14 cellular contexts compared by ENCODE assay signal in the genomic region with DNA sequence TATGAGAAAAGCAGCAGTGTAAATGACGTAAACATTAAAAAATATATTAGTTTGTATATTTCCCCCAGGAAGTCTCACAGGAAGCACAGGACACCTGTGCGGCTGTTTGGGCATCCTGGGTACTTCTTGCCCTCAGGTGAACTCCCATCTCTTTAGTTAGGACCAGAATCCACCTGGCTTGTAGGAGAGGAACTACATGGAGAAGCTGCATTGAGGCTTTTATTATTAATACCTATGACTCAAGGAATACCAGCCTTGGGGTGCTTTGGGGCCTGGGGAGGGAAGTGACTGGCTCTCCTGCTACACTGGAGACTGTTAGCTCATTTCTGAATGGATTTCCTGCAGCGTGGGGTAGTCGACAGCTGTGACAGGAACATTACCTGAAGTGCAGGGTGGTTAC. TPM values are rescaled to one million over a fixed set of nuclear protein-coding genes. Genes with fewer than 3 reads are reported as not detected.
A peak's percentile ranks its signal among the peaks of the same experiment; 100 is the strongest.
DNase-seq lines count a peak whose midpoint lies in the region; ATAC-seq and TF ChIP-seq lines count a peak whose summit lies in the region.
"Had no signal": no experiment of that assay in that cellular context is flagged by ENCODE, and none has a peak within 500 bp of the region (broad histone marks: within the 10 kb centered on the region; RNA-seq: fewer than 3 reads in every experiment).

No MANE protein-coding gene starts in this region.

- no peak overlapping the region for H3K4me3 Mint-ChIP-seq in type B pancreatic cell
- H3K4me3 Mint-ChIP-seq: CD4-positive, alpha-beta T cell had no signal

- no peaks in the 10 kb centered on the region for H3K27me3 Mint-ChIP-seq in type B pancreatic cell
- H3K27me3 Mint-ChIP-seq: CD4-positive, alpha-beta T cell had no signal

- no peaks in the 10 kb centered on the region for H3K9me3 ChIP-seq in GM23248 (ENCODE audit: low read depth)
- no peaks in the 10 kb centered on the region for H3K9me3 ChIP-seq in RWPE2 (ENCODE audit: severe bottlenecking)
- H3K9me3 ChIP-seq in esophagus muscularis mucosa, result no peaks in the 10 kb centered on the region
- H3K9me3 ChIP-seq: BE2C, Caco-2, HAP-1 had no signal

- H3K4me3 ChIP-seq in GM23248 (no peak overlapping the region), RWPE2 (ENCODE audit: severe bottlenecking) (no peak overlapping the region), esophagus muscularis mucosa (no peak overlapping the region)
- H3K4me3 ChIP-seq: HAP-1 had no signal

- no peaks in the 10 kb centered on the region for H3K4me1 ChIP-seq in GM23248 (ENCODE audit: insufficient read depth)
- H3K4me1 ChIP-seq in RWPE2 (ENCODE audit: insufficient read depth, poor library complexity, severe bottlenecking), result no peaks in the 10 kb centered on the region
- H3K4me1 ChIP-seq in esophagus muscularis mucosa, result no peaks in the 10 kb centered on the region
- H3K4me1 ChIP-seq: BE2C, HAP-1 had no signal

- no peak overlapping the region for H3K27ac Mint-ChIP-seq in type B pancreatic cell
- H3K27ac Mint-ChIP-seq: CD4-positive, alpha-beta T cell had no signal

- H3K27me3 ChIP-seq in GM23248 (replicated peaks; ENCODE audit: insufficient read depth) (no peaks in the 10 kb centered on the region), RWPE2 (ENCODE audit: insufficient read depth, poor library complexity, severe bottlenecking) (no peaks in the 10 kb centered on the region), esophagus muscularis mucosa (no peaks in the 10 kb centered on the region)
- H3K27me3 ChIP-seq: BE2C had no signal

- H3K4me1 Mint-ChIP-seq in type B pancreatic cell (ENCODE audit: unreplicated experiment), result no peaks in the 10 kb centered on the region

- no peaks in the 10 kb centered on the region for H3K9me2 ChIP-seq in GM23248 (ENCODE audit: insufficient read depth)

- H3K36me3 Mint-ChIP-seq in type B pancreatic cell, result peaks cover 7% of the 10 kb centered on the region

- H3K27ac ChIP-seq in GM23248, result no peak overlapping the region
- no peak overlapping the region for H3K27ac ChIP-seq in RWPE2 (ENCODE audit: poor library complexity, severe bottlenecking)
- no peak overlapping the region for H3K27ac ChIP-seq in esophagus muscularis mucosa (replicated peaks in 1 of 4)
- H3K27ac ChIP-seq: HL-60 had no signal

- H3K9ac ChIP-seq in GM23248, result no peak overlapping the region

- no peak for TF ChIP-seq EP300 in esophagus muscularis mucosa (IDR thresholded peaks at IDR 0.05)

- H3K36me3 ChIP-seq in GM23248 (ENCODE audit: low read depth) (peaks cover 14% of the 10 kb centered on the region), RWPE2 (ENCODE audit: low read depth) (peaks cover 19% of the 10 kb centered on the region), esophagus muscularis mucosa (peaks cover 0 to 4% (median 0%) of the 10 kb centered on the region in 4 donors)
- H3K36me3 ChIP-seq: HAP-1 had no signal

- H3K79me2 ChIP-seq in GM23248 (ENCODE audit: insufficient read depth), result no peaks in the 10 kb centered on the region

- no peak for TF ChIP-seq POLR2A in esophagus muscularis mucosa (IDR thresholded peaks at IDR 0.05; ENCODE audit: low read depth)

- H4K20me1 ChIP-seq in GM23248 (ENCODE audit: insufficient read depth), result no peaks in the 10 kb centered on the region

- TF ChIP-seq CTCF in RWPE2 (IDR thresholded peaks at IDR 0.05; ENCODE audit: poor library complexity, severe bottlenecking) (no peak), esophagus muscularis mucosa (IDR thresholded peaks at IDR 0.05) (no peak), type B pancreatic cell (conservative IDR thresholded peaks at IDR 0.05) (no peak)

- 0 out of 2 replicates have a peak, but pooled peaks cover 3% of the 10 kb centered on the region for H3F3A ChIP-seq in GM23248 (ENCODE audit: insufficient read depth)

- H3K9me3 Mint-ChIP-seq in type B pancreatic cell, result no peaks in the 10 kb centered on the region
- H3K9me3 Mint-ChIP-seq: CD4-positive, alpha-beta T cell had no signal

- intact Hi-C loops in esophagus muscularis mucosa (cut with DNase I), result no loop called here

- peak; percentile 24 for DNase-seq in GM23248
- no peak for DNase-seq in RWPE2 (ENCODE audit: low spot score)
- DNase-seq in esophagus muscularis mucosa (ENCODE audit: extremely low spot score), result peak; percentile 68
- no peak for DNase-seq in UCSD-AML1 (lab: John Stamatoyannopoulos, UW; ENCODE audit: unreplicated experiment)
- DNase-seq in type B pancreatic cell (ENCODE audit: extremely low spot score, unreplicated experiment), result no peak
- DNase-seq: ACHN; BE2C; C1 segment of cervical spinal cord; Caco-2; CD4-positive, alpha-beta T cell; GDM1 had no signal

- no peak overlapping the region for H2AFZ ChIP-seq in GM23248

- ATAC-seq in RWPE2 (ENCODE audit: low read depth) (peak; percentile 35; the same call in 1 of the 3 replicates), HG02759 (IDR thresholded peaks at IDR 0.05; ENCODE audit: unreplicated experiment) (no peak)

- WGBS in GM23248 (ENCODE audit: low coverage in 1 of 2, low lambda C conversion rate in 2 of 2, missing lambda C conversion rate in 2 of 2), 2 experiments, result 92 to 93% methylated on average over 4 of the region's 4 CpGs
- 96% methylated on average over 4 of the region's 4 CpGs for WGBS in esophagus muscularis mucosa

- H3K4me2 ChIP-seq in GM23248 (ENCODE audit: unreplicated experiment), result no peak overlapping the region

- in situ Hi-C loops in GM23248 (cut with MboI), result no loop called here

RNA-seq across cellular contexts. Expression of a gene that starts 40.0 kb away (rescaled TPM):
- 39.4 and 63.6 TPM in 2 replicates for total RNA-seq in GM23248 (2014; rRNA removed; shearing (Covaris generic))
- polyA plus RNA-seq in GM23248 (2016; fragmentation: Nextera tagmentation; extraction: Ambion mirVana), result 49.4 and 51.1 TPM in 2 replicates
- 10 to 100 TPM in 3 of 4 donors, 1 to 10 TPM in 1; 6.5 to 12.2 (median 11.0) TPM for total RNA-seq in esophagus muscularis mucosa
- 5.6 and 10.8 TPM in 2 replicates for total RNA-seq in type B pancreatic cell (ENCODE audit: low replicate concordance)

Comparison
In these comparisons a context has a peak if more than half of its experiments do, and no peak if none do; other contexts are left out.
1. DNase-seq: peak in GM23248 (single experiment) and esophagus muscularis mucosa (single experiment); none in RWPE2 (single experiment), UCSD-AML1 (single experiment) and type B pancreatic cell (single experiment).